Comparison of ENCODE assay signal across 12 cellular contexts in genomic region chr18:75489493-75490190, GRCh38.
DNase-seq lines count a peak whose midpoint lies in the region; ATAC-seq and TF ChIP-seq lines count a peak whose summit lies in the region.
"Had no signal": no experiment of that assay in that cellular context is flagged by ENCODE, and none has a peak within 500 bp of the region (broad histone marks: within the 10 kb centered on the region; RNA-seq: fewer than 3 reads in every experiment).

No MANE protein-coding gene starts in this region.

- no peaks in the 10 kb centered on the region for H3K27me3 ChIP-seq in colonic mucosa
- H3K27me3 ChIP-seq: SJCRH30 had no signal

- H3K9me3 Mint-ChIP-seq in immature natural killer cell = peaks cover 0 to 2% (median 0%) of the 10 kb centered on the region in 6 donors
- H3K9me3 Mint-ChIP-seq: activated naive CD8-positive, alpha-beta T cell treated with anti-CD3 and anti-CD28 coated beads, Interleukin-2, amount 50 U/mL, for 24 hours had no signal

- no peak overlapping the region for H3K4me3 ChIP-seq in colonic mucosa
- H3K4me3 ChIP-seq: SJCRH30 had no signal

- no peaks in the 10 kb centered on the region for H3K4me1 Mint-ChIP-seq in immature natural killer cell
- H3K4me1 Mint-ChIP-seq: activated naive CD8-positive, alpha-beta T cell treated with anti-CD3 and anti-CD28 coated beads, Interleukin-2, amount 50 U/mL, for 24 hours had no signal

- no peak overlapping the region for H3K9ac ChIP-seq in colonic mucosa (ENCODE audit: low read depth in 2 of 2, low read length in 2 of 2)

- intact Hi-C loops in sciatic nerve (cut with DNase I) = loop anchor here (10.0 kb wide), 1 partner anchor 835 kb away; no protein-coding TSS in a partner anchor
- intact Hi-C loops in colonic mucosa (cut with DNase I) = loop anchor here (10.0 kb wide), 1 partner anchor 325 kb away; no protein-coding TSS in a partner anchor

- no peaks in the 10 kb centered on the region for H3K4me1 ChIP-seq in colonic mucosa

- no peak for TF ChIP-seq CTCF in colonic mucosa (IDR thresholded peaks at IDR 0.05)

- DNase-seq in GM04504 (ENCODE audit: low read depth) (peak; percentile 86), RPMI7951 (ENCODE audit: low read depth) (peak; percentile 96), fibroblast of peridontal ligament (ENCODE audit: extremely low read depth) (peak; percentile 97), sciatic nerve (ENCODE audit: low spot score) (no peak), immature natural killer cell (no peak), DMS153 (lab: John Stamatoyannopoulos, UW) (no peak), colonic mucosa (no peak)
- DNase-seq: activated CD4-positive, alpha-beta T cell treated with anti-CD3 and anti-CD28 coated beads, Interleukin-2, amount 50 U/mL, for 4 hours; activated naive CD8-positive, alpha-beta T cell treated with anti-CD3 and anti-CD28 coated beads, Interleukin-2, amount 50 U/mL, for 24 hours; NCI-H187 treated with DMSO at 0.1 percent for 48 hours; SJCRH30 had no signal

- no peak overlapping the region for H3K27ac ChIP-seq in colonic mucosa
- H3K27ac ChIP-seq: SJCRH30 had no signal

- no peak overlapping the region for H3K4me3 Mint-ChIP-seq in immature natural killer cell
- H3K4me3 Mint-ChIP-seq: activated naive CD8-positive, alpha-beta T cell treated with anti-CD3 and anti-CD28 coated beads, Interleukin-2, amount 50 U/mL, for 24 hours had no signal

- H3K27ac Mint-ChIP-seq in immature natural killer cell = no peak overlapping the region
- H3K27ac Mint-ChIP-seq: activated naive CD8-positive, alpha-beta T cell treated with anti-CD3 and anti-CD28 coated beads, Interleukin-2, amount 50 U/mL, for 24 hours had no signal

- no peaks in the 10 kb centered on the region for H3K36me3 ChIP-seq in colonic mucosa
- H3K36me3 ChIP-seq: SJCRH30 had no signal

- no peaks in the 10 kb centered on the region for H3K36me3 Mint-ChIP-seq in immature natural killer cell

- no peaks in the 10 kb centered on the region for H3K9me3 ChIP-seq in colonic mucosa
- H3K9me3 ChIP-seq: SJCRH30 had no signal

- ATAC-seq in sciatic nerve = peak; percentile 62
- ATAC-seq in HG02973 (IDR thresholded peaks at IDR 0.05; ENCODE audit: unreplicated experiment) = no peak
- ATAC-seq: activated naive CD8-positive, alpha-beta T cell treated with anti-CD3 and anti-CD28 coated beads, Interleukin-2, amount 50 U/mL, for 24 hours had no signal

- peaks cover 0 to 14% (median 5%) of the 10 kb centered on the region in 3 donors for H3K27me3 Mint-ChIP-seq in immature natural killer cell (ENCODE audit: low read depth in 3 of 3)

Comparison
In these comparisons a context has a peak if more than half of its experiments do, and no peak if none do; other contexts are left out.
1. DNase-seq: peak in GM04504 (single experiment), RPMI7951 (single experiment) and fibroblast of peridontal ligament (single experiment); none in sciatic nerve (single experiment), immature natural killer cell (0 of 3), DMS153 (single experiment) and colonic mucosa (single experiment).